ENCODE assay signal across 8 cellular contexts in the genomic region with DNA sequence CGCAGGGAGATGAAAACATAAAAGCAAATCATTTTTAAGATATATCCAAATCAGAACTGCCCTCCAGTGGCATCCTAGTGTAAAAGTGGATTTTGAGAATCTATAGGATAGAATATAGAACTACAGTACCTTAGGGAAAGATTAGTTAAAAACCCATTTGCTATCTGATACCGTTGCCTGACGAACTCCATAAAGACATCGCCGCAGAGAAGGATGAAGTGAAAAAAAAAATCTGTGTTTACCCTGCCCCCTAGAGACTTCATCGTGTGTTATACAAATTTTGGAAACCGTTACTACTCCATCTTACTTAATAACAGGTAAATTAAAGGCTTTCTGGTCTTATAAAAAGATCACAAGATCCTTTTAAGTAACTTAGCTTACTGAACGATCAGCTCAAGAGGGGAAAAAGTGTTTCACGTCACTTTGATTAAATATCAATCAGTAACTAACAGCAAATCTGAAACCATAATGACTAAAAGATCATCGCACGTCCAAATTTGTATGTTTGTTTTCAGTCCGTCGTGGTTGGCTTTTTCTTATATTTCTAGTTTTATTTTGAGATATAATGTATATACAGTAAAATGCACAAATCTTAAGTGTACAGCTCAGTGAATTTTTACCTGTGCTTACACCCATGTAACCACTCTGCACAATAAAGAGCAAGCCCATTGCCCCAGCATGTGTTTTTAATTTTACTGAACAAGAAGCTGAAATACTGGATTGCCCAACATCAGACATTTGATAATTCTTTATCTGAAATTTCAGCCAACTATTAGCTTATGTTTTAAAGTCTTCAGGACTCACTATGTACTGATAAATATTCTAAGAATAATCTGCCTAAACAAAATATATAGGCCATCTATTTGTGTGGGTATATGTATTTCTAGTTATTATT. TPM values are rescaled to one million over a fixed set of nuclear protein-coding genes. Genes with fewer than 3 reads are reported as not detected.
A peak's percentile ranks its signal among the peaks of the same experiment; 100 is the strongest.
DNase-seq lines count a peak whose midpoint lies in the region; ATAC-seq and TF ChIP-seq lines count a peak whose summit lies in the region.

No MANE protein-coding gene starts in this region.

- DNase-seq in DMS79 treated with DMSO at 0.1 percent for 48 hours (lab: John Stamatoyannopoulos, UW), result peak; percentile 77
- DNase-seq in MM.1S, result peak; percentile 47
- no peak for DNase-seq in type B pancreatic cell (ENCODE audit: extremely low spot score, unreplicated experiment)
- DNase-seq in activated CD4-positive, alpha-beta memory T cell treated with anti-CD3 and anti-CD28 coated beads for 36 hours, result no peak
- DNase-seq in mucosa of descending colon, result no peak
- no peak for DNase-seq in activated gamma-delta T cell treated with Interleukin-2 at 50 U/mL for 16 hours

- no peaks in the 10 kb centered on the region for H3K36me3 Mint-ChIP-seq in activated T-helper 17 cell treated with anti-CD3 and anti-CD28 coated beads, Interleukin-2, amount 50 U/mL, for 72 hours (ENCODE audit: low read depth)
- H3K36me3 Mint-ChIP-seq in type B pancreatic cell, result peaks cover 18% of the 10 kb centered on the region
- peaks cover 33% of the 10 kb centered on the region for H3K36me3 Mint-ChIP-seq in activated CD4-positive, alpha-beta memory T cell treated with anti-CD3 and anti-CD28 coated beads for 36 hours

- peak; percentile 11 for ATAC-seq in activated T-helper 17 cell treated with anti-CD3 and anti-CD28 coated beads, Interleukin-2, amount 50 U/mL, for 72 hours (replicated peaks)
- ATAC-seq in mucosa of descending colon, result no peak

- H3K4me1 ChIP-seq in MM.1S (ENCODE audit: low read length) (peaks cover 21% of the 10 kb centered on the region), mucosa of descending colon (ENCODE audit: low read depth) (peaks cover 8% of the 10 kb centered on the region)

- H3K27me3 ChIP-seq in MM.1S (replicated peaks; ENCODE audit: insufficient read depth, low read length) (no peaks in the 10 kb centered on the region), layer of hippocampus (ENCODE audit: control insufficient read depth, insufficient read depth, low read length) (no peaks in the 10 kb centered on the region)

- H3K27me3 Mint-ChIP-seq in activated T-helper 17 cell treated with anti-CD3 and anti-CD28 coated beads, Interleukin-2, amount 50 U/mL, for 72 hours, result no peaks in the 10 kb centered on the region
- no peaks in the 10 kb centered on the region for H3K27me3 Mint-ChIP-seq in type B pancreatic cell
- H3K27me3 Mint-ChIP-seq in activated CD4-positive, alpha-beta memory T cell treated with anti-CD3 and anti-CD28 coated beads for 36 hours, result no peaks in the 10 kb centered on the region

- peak; percentile 35 for TF ChIP-seq CTCF in MM.1S (IDR thresholded peaks at IDR 0.05; ENCODE audit: low read length)
- TF ChIP-seq CTCF in type B pancreatic cell (conservative IDR thresholded peaks at IDR 0.05), result peak; percentile 35
- TF ChIP-seq CTCF in mucosa of descending colon (IDR thresholded peaks at IDR 0.05), result no peak

- CTCF ChIA-PET in activated CD4-positive, alpha-beta memory T cell treated with anti-CD3 and anti-CD28 coated beads for 36 hours (lab: Charles Lee), result interaction anchor here (0.6 to 5.5 kb wide), 33 partner anchors 9 to 377 kb away, joined by 3 to 139 read pairs (median 8); a partner anchor contains a TSS

- peak overlapping the region; percentile 32; the same call in 1 of the 2 replicates for H3K27ac ChIP-seq in MM.1S (ENCODE audit: low read length)
- H3K27ac ChIP-seq in layer of hippocampus (ENCODE audit: low read depth, low read length), result peak overlapping the region; percentile 74

- POLR2A ChIA-PET in activated CD4-positive, alpha-beta memory T cell treated with anti-CD3 and anti-CD28 coated beads for 36 hours (lab: Charles Lee), result interaction anchor here (0.6 to 5.2 kb wide), 15 partner anchors 11 to 134 kb away, joined by 3 to 44 read pairs (median 7); a partner anchor contains a TSS

- no peaks in the 10 kb centered on the region; the same call in 1 of the 2 replicates for H4K20me1 ChIP-seq in MM.1S (ENCODE audit: insufficient read depth, low read length)

- H3K36me3 ChIP-seq in MM.1S (replicated peaks; ENCODE audit: insufficient read depth, low read length), result no peaks in the 10 kb centered on the region; the same call in 1 of the 2 replicates
- H3K36me3 ChIP-seq in mucosa of descending colon (ENCODE audit: low read depth), result peaks cover 5% of the 10 kb centered on the region

- no peaks in the 10 kb centered on the region for H3K9me2 ChIP-seq in MM.1S (replicated peaks; ENCODE audit: insufficient read depth, low read length)

- H3K79me2 ChIP-seq in MM.1S (ENCODE audit: low read length), result peaks cover 41% of the 10 kb centered on the region

- H3K4me1 Mint-ChIP-seq in activated T-helper 17 cell treated with anti-CD3 and anti-CD28 coated beads, Interleukin-2, amount 50 U/mL, for 72 hours, result peaks cover 28% of the 10 kb centered on the region
- peaks cover 17% of the 10 kb centered on the region for H3K4me1 Mint-ChIP-seq in type B pancreatic cell (ENCODE audit: unreplicated experiment)
- H3K4me1 Mint-ChIP-seq in activated CD4-positive, alpha-beta memory T cell treated with anti-CD3 and anti-CD28 coated beads for 36 hours (ENCODE audit: low read depth), result peaks cover 47% of the 10 kb centered on the region

- no peak overlapping the region for H3K27ac Mint-ChIP-seq in activated T-helper 17 cell treated with anti-CD3 and anti-CD28 coated beads, Interleukin-2, amount 50 U/mL, for 72 hours
- H3K27ac Mint-ChIP-seq in type B pancreatic cell, result no peak overlapping the region
- no peak overlapping the region for H3K27ac Mint-ChIP-seq in activated CD4-positive, alpha-beta memory T cell treated with anti-CD3 and anti-CD28 coated beads for 36 hours

- H3K9me3 ChIP-seq in MM.1S (replicated peaks; ENCODE audit: insufficient read depth, low read length) (no peaks in the 10 kb centered on the region), mucosa of descending colon (no peaks in the 10 kb centered on the region)

- H3K4me2 ChIP-seq in MM.1S (ENCODE audit: low read depth, low read length), result peak overlapping the region; percentile 61

- peak overlapping the region; percentile 64 for H3K4me3 ChIP-seq in MM.1S (ENCODE audit: low read length)
- H3K4me3 ChIP-seq in mucosa of descending colon, result no peak overlapping the region

- no peaks in the 10 kb centered on the region for H3K9me3 Mint-ChIP-seq in activated T-helper 17 cell treated with anti-CD3 and anti-CD28 coated beads, Interleukin-2, amount 50 U/mL, for 72 hours
- no peaks in the 10 kb centered on the region for H3K9me3 Mint-ChIP-seq in type B pancreatic cell
- H3K9me3 Mint-ChIP-seq in activated CD4-positive, alpha-beta memory T cell treated with anti-CD3 and anti-CD28 coated beads for 36 hours, result no peaks in the 10 kb centered on the region

- peaks cover 7% of the 10 kb centered on the region; the same call in 1 of the 2 replicates for H3F3A ChIP-seq in MM.1S (ENCODE audit: insufficient read depth, low read length)

- intact Hi-C loops in activated CD4-positive, alpha-beta memory T cell treated with anti-CD3 and anti-CD28 coated beads for 36 hours (cut with micrococcal nuclease), result loop anchor here (1.0 to 5.0 kb wide), 5 partner anchors 11 to 712 kb away; a partner anchor contains a TSS
- intact Hi-C loops in mucosa of descending colon (cut with DNase I, micrococcal nuclease), result loop anchor here (10.0 kb wide), 3 partner anchors 119 to 389 kb away; a partner anchor contains a TSS

- H3K4me3 Mint-ChIP-seq in activated T-helper 17 cell treated with anti-CD3 and anti-CD28 coated beads, Interleukin-2, amount 50 U/mL, for 72 hours, result no peak overlapping the region
- no peak overlapping the region for H3K4me3 Mint-ChIP-seq in type B pancreatic cell
- H3K4me3 Mint-ChIP-seq in activated CD4-positive, alpha-beta memory T cell treated with anti-CD3 and anti-CD28 coated beads for 36 hours, result no peak overlapping the region

- H2AFZ ChIP-seq in MM.1S (ENCODE audit: low read length), result peak overlapping the region; percentile 59

- peak overlapping the region; percentile 41; the same call in 1 of the 2 replicates for H3K9ac ChIP-seq in MM.1S (ENCODE audit: low read length)

RNA-seq across cellular contexts. Expression of a gene that starts 0.9 kb away (rescaled TPM):
- total RNA-seq in activated T-helper 17 cell treated with anti-CD3 and anti-CD28 coated beads, Interleukin-2, amount 50 U/mL, for 72 hours, result 100 to 1,000 TPM; 141 to 247 TPM
- 68.2 and 122 TPM in 2 replicates for total RNA-seq in type B pancreatic cell (ENCODE audit: low replicate concordance)
- 100 to 1,000 TPM; 231 to 244 TPM for total RNA-seq in activated CD4-positive, alpha-beta memory T cell treated with anti-CD3 and anti-CD28 coated beads for 36 hours
- 10 to 100 TPM; 32.1 to 43.6 (median 36.7) TPM for total RNA-seq in mucosa of descending colon

RNA-seq across cellular contexts. Expression of a gene that starts 41.1 kb away (rescaled TPM):
- 1,000 to 10,000 TPM in 1 of 2 donors, 100 to 1,000 TPM in 1; 295 to 3,317 TPM for total RNA-seq in activated T-helper 17 cell treated with anti-CD3 and anti-CD28 coated beads, Interleukin-2, amount 50 U/mL, for 72 hours
- total RNA-seq in type B pancreatic cell (ENCODE audit: low replicate concordance) (not detected in 2 replicates), mucosa of descending colon (not detected)
- total RNA-seq in activated CD4-positive, alpha-beta memory T cell treated with anti-CD3 and anti-CD28 coated beads for 36 hours, result 100 to 1,000 TPM; 113 to 119 TPM

Comparison
In these comparisons a context has a peak if more than half of its experiments do, and no peak if none do; other contexts are left out.
1. DNase-seq: peak in DMS79 treated with DMSO at 0.1 percent for 48 hours (single experiment) and MM.1S (single experiment); none in type B pancreatic cell (single experiment), activated CD4-positive, alpha-beta memory T cell treated with anti-CD3 and anti-CD28 coated beads for 36 hours (single experiment), mucosa of descending colon (0 of 3) and activated gamma-delta T cell treated with Interleukin-2 at 50 U/mL for 16 hours (single experiment).
2. RNA of a gene that starts 41.1 kb away (total RNA-seq): 295 to 3,317 TPM in activated T-helper 17 cell treated with anti-CD3 and anti-CD28 coated beads, Interleukin-2, amount 50 U/mL, for 72 hours and 113 to 119 TPM in activated CD4-positive, alpha-beta memory T cell treated with anti-CD3 and anti-CD28 coated beads for 36 hours; not detected in type B pancreatic cell and not detected in mucosa of descending colon; every median in the first group is over 100 times any median in the second.